ENCODE assay signal across 8 cellular contexts in the genomic region with DNA sequence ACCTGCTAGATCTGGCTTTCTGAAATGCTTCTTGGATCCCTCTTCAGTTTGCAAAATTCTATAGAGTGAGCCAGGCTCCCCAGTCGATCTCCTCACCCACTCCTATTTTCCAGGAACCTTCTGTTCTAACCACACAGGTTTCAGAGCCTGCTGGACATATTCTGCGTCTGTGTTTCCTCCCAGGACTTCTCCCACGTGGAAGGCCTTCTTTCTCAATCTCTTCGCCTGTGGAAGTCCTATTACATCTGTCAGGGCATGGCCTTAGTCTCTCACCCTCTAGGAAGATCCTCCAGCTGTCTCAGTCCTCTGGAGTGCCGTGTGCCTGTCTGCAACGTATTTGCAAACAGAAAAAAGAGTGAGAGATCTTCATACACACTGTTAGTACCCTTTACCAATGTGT. TPM values are rescaled to one million over a fixed set of nuclear protein-coding genes. Genes with fewer than 3 reads are reported as not detected.
DNase-seq lines count a peak whose midpoint lies in the region; ATAC-seq and TF ChIP-seq lines count a peak whose summit lies in the region.
"Had no signal": no experiment of that assay in that cellular context is flagged by ENCODE, and none has a peak within 500 bp of the region (broad histone marks: within the 10 kb centered on the region; RNA-seq: fewer than 3 reads in every experiment).

No MANE protein-coding gene starts in this region.

- peaks cover 6 to 21% of the 10 kb centered on the region in 2 experiments; a peak in 2 of 4 replicates for H3K79me1 ChIP-seq in IMR-90 (ENCODE audit: low read depth in 1 of 2, low read length in 2 of 2)

- H3K23ac ChIP-seq in IMR-90 (ENCODE audit: low read depth, low read length): 0 out of 2 replicates have a peak overlapping the region, but pooled peaks have one; percentile 68

- peak overlapping the region; percentile 46 for H2AK9ac ChIP-seq in IMR-90 (replicated peaks; ENCODE audit: low read depth, low read length, poor library complexity)

- no peak overlapping the region for H2BK20ac ChIP-seq in IMR-90 (ENCODE audit: low read depth, low read length)

- BruUV-seq in IMR-90 (replicated peaks; lab: Mats Ljungman, UMichigan): no TSS peak

- H2BK5ac ChIP-seq in IMR-90 (ENCODE audit: low read depth, low read length, poor library complexity, severe bottlenecking): peak overlapping the region; percentile 55

- peak overlapping the region; percentile 42 for H4K5ac ChIP-seq in IMR-90 (ENCODE audit: low read depth, low read length)

- H2BK15ac ChIP-seq in IMR-90 (ENCODE audit: low read depth, low read length): no peak overlapping the region; the same call in 2 of the 3 replicates

- TF ChIP-seq POLR2A in IMR-90 (IDR thresholded peaks at IDR 0.05; ENCODE audit: low read depth, low read length): no peak

- H3K18ac ChIP-seq in IMR-90 (ENCODE audit: low read depth, low read length): peak overlapping the region; percentile 57; the same call in 1 of the 2 replicates

- H3K4me3 ChIP-seq in IMR-90 (ENCODE audit: insufficient read depth, low read depth, low read length) (no peak overlapping the region), adipocyte (ENCODE audit: low read length) (peak overlapping the region; percentile 42)
- H3K4me3 ChIP-seq: GM12878 had no signal

- H3K9me1 ChIP-seq in IMR-90 (ENCODE audit: insufficient read depth, low read length): peaks cover 16% of the 10 kb centered on the region

- in situ Hi-C loops in IMR-90 (cut with MboI; ENCODE audit: low sequenced_read_pairs): no loop called here

- H3K27ac ChIP-seq in IMR-90 (ENCODE audit: insufficient read depth, low read length) (peak overlapping the region; percentile 42), caudate nucleus (ENCODE audit: low read depth, low read length) (no peak overlapping the region)

- peak overlapping the region; percentile 55 for H2AFZ ChIP-seq in IMR-90 (replicated peaks; ENCODE audit: low read length, poor library complexity)

- dilution Hi-C loops in IMR-90 (cut with HindIII; ENCODE audit: low sequenced_read_pairs, unreplicated experiment): no loop called here

- peak overlapping the region; percentile 22 to 94; a peak in 3 of 4 replicates for H4K8ac ChIP-seq in IMR-90 (ENCODE audit: low read depth in 2 of 2, low read length in 2 of 2)

- CTCF ChIA-PET in IMR-90 (lab: Yijun Ruan, JAX): interaction anchor here (1.5 kb wide), 1 partner anchor 46 kb away, joined by 3 read pairs; no protein-coding TSS in a partner anchor

- POLR2A ChIA-PET in IMR-90 (lab: Charles Lee; ENCODE audit: unreplicated experiment): no interaction called here

- peaks cover 6% of the 10 kb centered on the region; the same call in 1 of the 2 replicates for H3K36me3 ChIP-seq in IMR-90 (ENCODE audit: control insufficient read depth, insufficient read depth, low read length)
- H3K36me3 ChIP-seq in adipocyte (ENCODE audit: control insufficient read depth, insufficient read depth, low read length, severe bottlenecking): peaks cover 9% of the 10 kb centered on the region

- DNase-seq in IMR-90: peak; percentile 22
- DNase-seq in adipocyte (ENCODE audit: low read depth): peak; percentile 57
- peak; percentile 49 for DNase-seq in inferior parietal cortex (ENCODE audit: extremely low spot score)
- peak; percentile 12 for DNase-seq in stimulated activated CD8-positive, alpha-beta memory T cell treated with anti-CD3 and anti-CD28 coated beads, Interleukin-4, amount 100 ng/mL, for 48 hours
- DNase-seq in SKM-1 (lab: John Stamatoyannopoulos, UW; ENCODE audit: unreplicated experiment): no peak
- DNase-seq in caudate nucleus (lab: John Stamatoyannopoulos, UW): no peak
- no peak for DNase-seq in stimulated activated CD4-positive, alpha-beta T cell treated with anti-CD3 and anti-CD28 coated beads, Interleukin-2, amount 100 ng/mL, for 24 hours

- intact Hi-C loops in IMR-90 (cut with micrococcal nuclease): loop anchor here (5.0 kb wide), 2 partner anchors 161 to 209 kb away; partner anchors contain the start of genes GNAS and GNAS-AS1

- ATAC-seq in IMR-90 (ENCODE audit: low read depth): no peak
- ATAC-seq: GM12878 had no signal

- no peaks in the 10 kb centered on the region for H3K9me3 ChIP-seq in IMR-90 (ENCODE audit: control insufficient read depth, insufficient read depth, low read length)
- H3K9me3 ChIP-seq in adipocyte (ENCODE audit: control insufficient read depth, low read length): no peaks in the 10 kb centered on the region

- peak overlapping the region; percentile 69; the same call in 1 of the 2 replicates for H3K4ac ChIP-seq in IMR-90 (ENCODE audit: low read depth, low read length)

- H3K9ac ChIP-seq in IMR-90 (ENCODE audit: low read depth, low read length) (0 out of 2 replicates have a peak overlapping the region, but pooled peaks have one; percentile 18), adipocyte (ENCODE audit: low read length) (peak overlapping the region; percentile 84)

- WGBS in IMR-90 (ENCODE audit: extremely low coverage in 2 of 2, insufficient read length in 1 of 2), 2 experiments: 22% methylated on average over 3 of the region's 6 CpGs; no CpG with 5 or more reads in 1 of the 2 experiments

- TF ChIP-seq CTCF in IMR-90 (conservative IDR thresholded peaks at IDR 0.05; ENCODE audit: low read depth, low read length): no peak

- H4K91ac ChIP-seq in IMR-90 (ENCODE audit: insufficient read depth, low read depth, low read length): no peak overlapping the region; the same call in 1 of the 2 replicates

- no peak overlapping the region for H3K56ac ChIP-seq in IMR-90 (ENCODE audit: extremely low read depth, insufficient read depth, low read length)

- no peak overlapping the region for H2BK120ac ChIP-seq in IMR-90 (ENCODE audit: low read depth, low read length)

- peak overlapping the region; percentile 8; the same call in 1 of the 2 replicates for H3K4me2 ChIP-seq in IMR-90 (ENCODE audit: low read depth, low read length)

- peak overlapping the region; percentile 20; the same call in 1 of the 2 replicates for H3K14ac ChIP-seq in IMR-90 (replicated peaks; ENCODE audit: low read depth, low read length)

- TF ChIP-seq RAD21 in IMR-90 (IDR thresholded peaks at IDR 0.05; ENCODE audit: low read length): no peak

- peak overlapping the region; percentile 35; the same call in 1 of the 2 replicates for H2AK5ac ChIP-seq in IMR-90 (ENCODE audit: low read depth, low read length)

- peaks cover 19% of the 10 kb centered on the region for H3K4me1 ChIP-seq in IMR-90 (ENCODE audit: control insufficient read depth, insufficient read depth, low read length)
- peaks cover 38% of the 10 kb centered on the region for H3K4me1 ChIP-seq in adipocyte (ENCODE audit: control insufficient read depth, insufficient read depth, low read length)

- H3K27me3 ChIP-seq in IMR-90 (ENCODE audit: control insufficient read depth, insufficient read depth, low read length) (no peaks in the 10 kb centered on the region), adipocyte (replicated peaks; ENCODE audit: control insufficient read depth, insufficient read depth, low read length) (no peaks in the 10 kb centered on the region)

- no peaks in the 10 kb centered on the region for H4K20me1 ChIP-seq in IMR-90 (ENCODE audit: insufficient read depth, low read length)

TF ChIP-seq in IMR-90, 13 proteins besides CTCF, POLR2A, EP300 and RAD21:
- TF ChIP-seq MXI1 (IDR thresholded peaks at IDR 0.05; ENCODE audit: borderline replicate concordance, low read depth, low read length): peak; percentile 44; the same call in 1 of the 2 replicates
- no peak for TF ChIP-seq RCOR1 (IDR thresholded peaks at IDR 0.05; ENCODE audit: insufficient replicate concordance, low read length)

RNA-seq across cellular contexts. Expression of gene NPEPL1, which starts 1.7 kb away (rescaled TPM):
- 6.3 and 7.2 TPM in 2 replicates for total RNA-seq in IMR-90 (2012; rRNA removed)
- 10.4 and 10.7 TPM in 2 replicates for polyA plus RNA-seq in IMR-90 (2012; rRNA removed)
- polyA plus RNA-seq in IMR-90 (2012; cell fraction: cytosol; rRNA removed): 7.4 and 8.5 TPM in 2 replicates
- polyA plus RNA-seq in IMR-90 (2012; cell fraction: nucleus; rRNA removed; ENCODE audit: low replicate concordance): 61.8 and 109 TPM in 2 replicates

RNA-seq across cellular contexts. Expression of gene STX16, which starts 39.8 kb away (rescaled TPM):
- total RNA-seq in IMR-90 (2012; rRNA removed): 26.9 and 29.4 TPM in 2 replicates
- polyA plus RNA-seq in IMR-90 (2012; rRNA removed): 48.5 and 58.2 TPM in 2 replicates
- polyA plus RNA-seq in IMR-90 (2012; cell fraction: cytosol; rRNA removed): 17.4 and 21.0 TPM in 2 replicates
- 118 and 306 TPM in 2 replicates for polyA plus RNA-seq in IMR-90 (2012; cell fraction: nucleus; rRNA removed; ENCODE audit: low replicate concordance)

Comparison
In these comparisons a context has a peak if more than half of its experiments do, and no peak if none do; other contexts are left out.
1. DNase-seq: peak in IMR-90 (single experiment), adipocyte (single experiment), inferior parietal cortex (single experiment) and stimulated activated CD8-positive, alpha-beta memory T cell treated with anti-CD3 and anti-CD28 coated beads, Interleukin-4, amount 100 ng/mL, for 48 hours (single experiment); none in SKM-1 (single experiment), caudate nucleus (0 of 61) and stimulated activated CD4-positive, alpha-beta T cell treated with anti-CD3 and anti-CD28 coated beads, Interleukin-2, amount 100 ng/mL, for 24 hours (0 of 2).